10 cellular contexts compared by ENCODE assay signal in the genomic region with DNA sequence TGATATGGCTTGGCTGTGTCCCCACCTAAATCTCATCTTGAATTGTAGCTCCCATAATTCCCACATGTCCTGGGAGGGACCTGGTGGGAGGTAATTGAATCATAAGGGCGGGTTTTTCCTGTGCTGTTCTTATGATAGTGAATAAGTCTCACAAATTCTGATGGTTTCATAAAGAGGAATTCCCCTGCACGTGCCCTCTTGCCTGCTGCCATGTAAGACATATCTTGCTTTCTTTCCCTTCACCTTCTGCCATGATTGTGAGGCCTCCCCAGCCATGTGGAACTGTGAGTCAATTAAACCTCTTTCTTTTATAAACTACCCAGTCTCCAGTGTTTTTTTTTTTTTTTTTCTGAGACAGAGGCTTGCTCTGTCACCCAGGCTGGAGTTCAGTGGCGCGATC. TPM values are rescaled to one million over a fixed set of nuclear protein-coding genes. Genes with fewer than 3 reads are reported as not detected.
"Had no signal": no experiment of that assay in that cellular context is flagged by ENCODE, and none has a peak within 500 bp of the region (broad histone marks: within the 10 kb centered on the region; RNA-seq: fewer than 3 reads in every experiment).

No MANE protein-coding gene starts in this region.

RNA-seq across cellular contexts. Expression of a gene that starts 7.4 kb away (rescaled TPM):
- total RNA-seq: activated CD4-positive, alpha-beta memory T cell treated with anti-CD3 and anti-CD28 coated beads for 36 hours; activated CD4-positive, alpha-beta T cell treated with anti-CD3 and anti-CD28 coated beads, Interleukin-2, amount 10 ng/mL, durations not matched to agents 7 days and 5 days; activated naive CD4-positive, alpha-beta T cell treated with anti-CD3 and anti-CD28 coated beads, Interleukin-2, amount 50 U/mL, for 72 hours; activated T-cell treated with anti-CD3 and anti-CD28 coated beads, Interleukin-2, amount 50 U/mL, for 4 hours; ascending aorta; body of pancreas; MCF 10A; NCI-H460; Right ventricle myocardium inferior; T-cell had no signal

RNA-seq across cellular contexts. Expression of a gene that starts 54.8 kb away (rescaled TPM):
- total RNA-seq: activated CD4-positive, alpha-beta T cell treated with anti-CD3 and anti-CD28 coated beads, Interleukin-2, amount 10 ng/mL, durations not matched to agents 7 days and 5 days; activated naive CD4-positive, alpha-beta T cell treated with anti-CD3 and anti-CD28 coated beads, Interleukin-2, amount 50 U/mL, for 72 hours; activated T-cell treated with anti-CD3 and anti-CD28 coated beads, Interleukin-2, amount 50 U/mL, for 4 hours had no signal
